ENCODE assay signal across 1 cellular context in the genomic region with DNA sequence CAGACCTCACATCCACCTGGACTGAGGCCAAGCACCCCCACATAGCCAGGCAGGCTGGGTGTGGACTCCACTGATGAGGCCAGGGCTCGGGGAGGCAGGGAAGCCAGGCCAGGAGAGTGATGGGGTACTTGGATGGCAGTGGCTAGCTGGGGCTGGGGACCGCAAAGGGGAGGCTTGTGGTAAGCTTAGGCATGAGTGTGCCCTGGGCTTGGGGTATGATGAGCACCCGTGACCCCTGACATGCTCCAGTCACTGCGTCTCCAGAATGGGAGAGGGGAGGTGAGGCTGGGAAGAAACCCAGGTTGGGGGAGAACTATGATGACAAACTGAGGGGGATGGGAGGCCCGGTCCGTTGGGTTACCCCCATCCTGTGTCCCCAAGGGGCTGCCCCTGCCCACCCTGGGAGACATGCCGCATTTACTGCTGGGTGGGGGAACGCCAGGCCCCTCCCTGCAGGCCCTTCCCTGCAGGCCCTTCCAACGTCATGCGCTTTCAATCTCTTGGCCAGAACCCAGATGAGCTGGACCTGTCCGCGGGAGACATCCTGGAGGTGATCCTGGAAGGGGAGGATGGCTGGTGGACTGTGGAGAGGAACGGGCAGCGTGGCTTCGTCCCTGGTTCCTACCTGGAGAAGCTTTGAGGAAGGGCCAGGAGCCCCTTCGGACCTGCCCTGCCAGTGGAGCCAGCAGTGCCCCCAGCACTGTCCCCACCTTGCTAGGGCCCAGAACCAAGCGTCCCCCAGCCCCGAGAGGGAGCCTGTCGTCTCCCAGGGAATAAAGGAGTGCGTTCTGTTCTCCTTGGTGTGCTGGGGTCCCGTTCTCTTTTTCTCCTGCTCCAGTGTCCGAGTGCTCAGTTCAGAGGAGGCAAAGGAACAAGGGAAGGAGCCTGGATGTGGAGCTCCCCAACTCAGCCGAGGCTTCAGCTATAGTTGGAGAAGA.
A peak's percentile ranks its signal among the peaks of the same experiment; 100 is the strongest.
TF ChIP-seq lines count a peak whose summit lies in the region.

No MANE protein-coding gene starts in this region.

TF ChIP-seq in HepG2, 621 proteins besides CTCF, POLR2A, EP300 and RAD21:
- TF ChIP-seq TARDBP (CRISPR knock-in tag; IDR thresholded peaks at IDR 0.05) (no peak), AGO2 (optimal IDR thresholded peaks at IDR 0.05; ENCODE audit: low read depth, low read length) (peak; percentile 54)
- TF ChIP-seq, protein P1, sequence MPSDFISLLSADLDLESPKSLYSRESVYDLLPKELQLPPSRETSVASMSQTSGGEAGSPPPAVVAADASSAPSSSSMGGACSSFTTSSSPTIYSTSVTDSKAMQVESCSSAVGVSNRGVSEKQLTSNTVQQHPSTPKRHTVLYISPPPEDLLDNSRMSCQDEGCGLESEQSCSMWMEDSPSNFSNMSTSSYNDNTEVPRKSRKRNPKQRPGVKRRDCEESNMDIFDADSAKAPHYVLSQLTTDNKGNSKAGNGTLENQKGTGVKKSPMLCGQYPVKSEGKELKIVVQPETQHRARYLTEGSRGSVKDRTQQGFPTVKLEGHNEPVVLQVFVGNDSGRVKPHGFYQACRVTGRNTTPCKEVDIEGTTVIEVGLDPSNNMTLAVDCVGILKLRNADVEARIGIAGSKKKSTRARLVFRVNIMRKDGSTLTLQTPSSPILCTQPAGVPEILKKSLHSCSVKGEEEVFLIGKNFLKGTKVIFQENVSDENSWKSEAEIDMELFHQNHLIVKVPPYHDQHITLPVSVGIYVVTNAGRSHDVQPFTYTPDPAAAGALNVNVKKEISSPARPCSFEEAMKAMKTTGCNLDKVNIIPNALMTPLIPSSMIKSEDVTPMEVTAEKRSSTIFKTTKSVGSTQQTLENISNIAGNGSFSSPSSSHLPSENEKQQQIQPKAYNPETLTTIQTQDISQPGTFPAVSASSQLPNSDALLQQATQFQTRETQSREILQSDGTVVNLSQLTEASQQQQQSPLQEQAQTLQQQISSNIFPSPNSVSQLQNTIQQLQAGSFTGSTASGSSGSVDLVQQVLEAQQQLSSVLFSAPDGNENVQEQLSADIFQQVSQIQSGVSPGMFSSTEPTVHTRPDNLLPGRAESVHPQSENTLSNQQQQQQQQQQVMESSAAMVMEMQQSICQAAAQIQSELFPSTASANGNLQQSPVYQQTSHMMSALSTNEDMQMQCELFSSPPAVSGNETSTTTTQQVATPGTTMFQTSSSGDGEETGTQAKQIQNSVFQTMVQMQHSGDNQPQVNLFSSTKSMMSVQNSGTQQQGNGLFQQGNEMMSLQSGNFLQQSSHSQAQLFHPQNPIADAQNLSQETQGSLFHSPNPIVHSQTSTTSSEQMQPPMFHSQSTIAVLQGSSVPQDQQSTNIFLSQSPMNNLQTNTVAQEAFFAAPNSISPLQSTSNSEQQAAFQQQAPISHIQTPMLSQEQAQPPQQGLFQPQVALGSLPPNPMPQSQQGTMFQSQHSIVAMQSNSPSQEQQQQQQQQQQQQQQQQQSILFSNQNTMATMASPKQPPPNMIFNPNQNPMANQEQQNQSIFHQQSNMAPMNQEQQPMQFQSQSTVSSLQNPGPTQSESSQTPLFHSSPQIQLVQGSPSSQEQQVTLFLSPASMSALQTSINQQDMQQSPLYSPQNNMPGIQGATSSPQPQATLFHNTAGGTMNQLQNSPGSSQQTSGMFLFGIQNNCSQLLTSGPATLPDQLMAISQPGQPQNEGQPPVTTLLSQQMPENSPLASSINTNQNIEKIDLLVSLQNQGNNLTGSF (CRISPR knock-in tag; IDR thresholded peaks at IDR 0.05) = no peak
